In the genomic region with DNA sequence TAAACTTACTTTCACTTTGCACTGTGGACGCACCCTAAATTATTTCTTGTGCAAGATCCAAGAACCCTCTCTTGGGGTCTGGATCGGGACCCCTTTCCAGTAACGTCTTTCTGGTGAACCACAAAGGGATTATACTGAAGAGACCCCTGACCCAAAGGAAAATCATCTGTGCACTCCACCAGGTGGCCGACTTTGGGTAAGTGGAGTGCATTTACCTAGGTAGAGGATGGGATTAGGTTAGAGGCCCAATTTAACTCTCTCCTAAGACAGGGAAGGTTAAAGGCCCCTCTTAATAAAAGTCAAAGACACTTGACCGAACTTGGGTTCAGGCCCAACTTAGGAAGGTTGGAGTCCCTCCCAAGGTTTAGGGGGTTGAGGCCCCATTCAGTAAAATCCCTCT, we compare ENCODE assay signal across 35 cellular contexts.
"Had no signal": no experiment of that assay in that cellular context is flagged by ENCODE, and none has a peak within 500 bp of the region (broad histone marks: within the 10 kb centered on the region; RNA-seq: fewer than 3 reads in every experiment).

No MANE protein-coding gene starts in this region.

- H3K4me1 Mint-ChIP-seq: activated CD4-positive, alpha-beta T cell treated with anti-CD3 and anti-CD28 coated beads, Interleukin-2, amount 10 ng/mL, durations not matched to agents 24 days and 14 days; activated CD8-positive, alpha-beta memory T cell treated with anti-CD3 and anti-CD28 coated beads, Interleukin-2, amount 10 ng/mL, durations not matched to agents 7 days and 5 days; activated naive CD4-positive, alpha-beta T cell treated with anti-CD3 and anti-CD28 coated beads, Interleukin-2, amount 50 U/mL, for 24 hours had no signal

- H3K4me1 ChIP-seq: adrenal gland, body of pancreas, esophagus squamous epithelium had no signal

- ATAC-seq: activated CD4-positive, alpha-beta T cell treated with anti-CD3 and anti-CD28 coated beads for 36 hours; activated CD8-positive, alpha-beta memory T cell treated with anti-CD3 and anti-CD28 coated beads, Interleukin-2, amount 10 ng/mL, durations not matched to agents 7 days and 5 days; activated CD8-positive, alpha-beta T cell treated with anti-CD3 and anti-CD28 coated beads, Interleukin-2, amount 10 ng/mL, durations not matched to agents 7 days and 5 days; activated naive CD8-positive, alpha-beta T cell treated with anti-CD3 and anti-CD28 coated beads, Interleukin-2, amount 50 U/mL, for 24 hours; body of pancreas; effector memory CD8-positive, alpha-beta T cell; gastroesophageal sphincter; heart right ventricle; T-helper 17 cell had no signal

- H3K9me3 Mint-ChIP-seq: activated CD4-positive, alpha-beta memory T cell treated with anti-CD3 and anti-CD28 coated beads for 36 hours; activated naive CD4-positive, alpha-beta T cell treated with anti-CD3 and anti-CD28 coated beads for 36 hours; activated naive CD4-positive, alpha-beta T cell treated with anti-CD3 and anti-CD28 coated beads, Interleukin-2, amount 50 U/mL, for 24 hours; activated naive CD8-positive, alpha-beta T cell treated with anti-CD3 and anti-CD28 coated beads for 36 hours; activated T-helper 1 cell treated with anti-CD3 and anti-CD28 coated beads, Interleukin-12 subunit alpha, Interleukin-12 subunit beta, Interleukin-2, Interleukin-4 antibody, amounts not matched to agents 30 ng/mL and 10 ng/mL and 1 ng/mL, durations not matched to agents 14 hours and 24 hours and 36 hours; activated T-helper 2 cell treated with anti-CD3 and anti-CD28 coated beads, Interferon-gamma antibody, Interleukin-2, Interleukin-4, amounts not matched to agents 10 μg/mL and 5 μg/mL and 100 μg/mL, durations not matched to agents 14 hours and 24 hours and 36 hours; effector memory CD8-positive, alpha-beta T cell; T-helper 2 cell treated with Interferon-gamma antibody and Interleukin-4, amounts not matched to agents 5 μg/mL and 100 μg/mL, for 36 hours had no signal

- H3K27me3 Mint-ChIP-seq: activated CD4-positive, alpha-beta memory T cell treated with anti-CD3 and anti-CD28 coated beads for 36 hours had no signal

- H3K4me3 Mint-ChIP-seq: activated CD4-positive, alpha-beta memory T cell treated with anti-CD3 and anti-CD28 coated beads for 36 hours; activated CD4-positive, alpha-beta T cell treated with anti-CD3 and anti-CD28 coated beads for 36 hours; activated CD4-positive, alpha-beta T cell treated with anti-CD3 and anti-CD28 coated beads, Interleukin-2, amount 10 ng/mL, durations not matched to agents 24 days and 14 days; activated CD8-positive, alpha-beta memory T cell treated with anti-CD3 and anti-CD28 coated beads, Interleukin-2, amount 10 ng/mL, durations not matched to agents 7 days and 5 days; activated CD8-positive, alpha-beta T cell treated with anti-CD3 and anti-CD28 coated beads, Interleukin-2, amount 10 ng/mL, durations not matched to agents 7 days and 5 days; activated naive CD4-positive, alpha-beta T cell treated with anti-CD3 and anti-CD28 coated beads for 36 hours; activated naive CD4-positive, alpha-beta T cell treated with anti-CD3 and anti-CD28 coated beads, Interleukin-2, amount 50 U/mL, for 24 hours; activated naive CD8-positive, alpha-beta T cell treated with anti-CD3 and anti-CD28 coated beads for 36 hours; activated naive CD8-positive, alpha-beta T cell treated with anti-CD3 and anti-CD28 coated beads, Interleukin-2, amount 50 U/mL, for 24 hours; activated T-helper 1 cell treated with anti-CD3 and anti-CD28 coated beads, Interleukin-12 subunit alpha, Interleukin-12 subunit beta, Interleukin-2, Interleukin-4 antibody, amounts not matched to agents 30 ng/mL and 10 ng/mL and 1 ng/mL, durations not matched to agents 14 hours and 24 hours and 36 hours; effector memory CD8-positive, alpha-beta T cell; T-helper 17 cell; T-helper 2 cell treated with Interferon-gamma antibody and Interleukin-4, amounts not matched to agents 5 μg/mL and 100 μg/mL, for 36 hours had no signal

- H3K36me3 Mint-ChIP-seq: activated CD4-positive, alpha-beta memory T cell treated with anti-CD3 and anti-CD28 coated beads for 36 hours; activated CD8-positive, alpha-beta memory T cell treated with anti-CD3 and anti-CD28 coated beads, Interleukin-2, amount 10 ng/mL, durations not matched to agents 7 days and 5 days; activated naive CD4-positive, alpha-beta T cell treated with anti-CD3 and anti-CD28 coated beads, Interleukin-2, amount 50 U/mL, for 24 hours; activated naive CD8-positive, alpha-beta T cell treated with anti-CD3 and anti-CD28 coated beads for 36 hours had no signal

- H3K9me3 ChIP-seq: adrenal gland, body of pancreas, esophagus squamous epithelium, gastroesophageal sphincter, heart right ventricle had no signal

- H3K27me3 ChIP-seq: adrenal gland, body of pancreas, esophagus squamous epithelium, gastroesophageal sphincter, heart right ventricle had no signal

- H3K36me3 ChIP-seq: adrenal gland, esophagus squamous epithelium, gastroesophageal sphincter, heart right ventricle, WERI-Rb-1 had no signal

- DNase-seq: activated CD4-positive, alpha-beta memory T cell treated with anti-CD3 and anti-CD28 coated beads for 36 hours; activated CD4-positive, alpha-beta T cell treated with anti-CD3 and anti-CD28 coated beads for 36 hours; activated CD4-positive, alpha-beta T cell treated with anti-CD3 and anti-CD28 coated beads, Interleukin-2, amount 10 ng/mL, durations not matched to agents 24 days and 14 days; activated CD4-positive, CD25-positive, alpha-beta regulatory T cell; activated CD4-positive, CD25-positive, alpha-beta regulatory T cell treated with anti-CD3 and anti-CD28 coated beads, Interleukin-2, amount 50 U/mL, for 72 hours; activated CD8-positive, alpha-beta memory T cell treated with anti-CD3 and anti-CD28 coated beads, Interleukin-2, amount 10 ng/mL, durations not matched to agents 7 days and 5 days; activated CD8-positive, alpha-beta memory T cell treated with anti-CD3 and anti-CD28 coated beads, Interleukin-2, amount 50 U/mL, for 4 hours; activated CD8-positive, alpha-beta T cell treated with anti-CD3 and anti-CD28 coated beads, Interleukin-2, amount 10 ng/mL, durations not matched to agents 7 days and 5 days; activated effector memory CD4-positive, alpha-beta T cell treated with anti-CD3 and anti-CD28 coated beads, Interleukin-2, amount 50 U/mL, for 16 hours; activated naive CD4-positive, alpha-beta T cell treated with anti-CD3 and anti-CD28 coated beads for 36 hours; activated naive CD8-positive, alpha-beta T cell treated with anti-CD3 and anti-CD28 coated beads for 36 hours; activated naive CD8-positive, alpha-beta T cell treated with anti-CD3 and anti-CD28 coated beads, Interleukin-2, amount 50 U/mL, for 24 hours; activated T-cell treated with anti-CD3 and anti-CD28 coated beads, Interleukin-2, amount 50 U/mL, for 1 hour; activated T-cell treated with anti-CD3 and anti-CD28 coated beads, Interleukin-2, amount 50 U/mL, for 48 hours; adrenal gland; amygdala; aorta; body of pancreas; caudate nucleus; cortex of kidney; dermis blood vessel endothelial cell; effector CD4-positive, alpha-beta T cell; effector memory CD8-positive, alpha-beta T cell; esophagus squamous epithelium; foreskin melanocyte; heart right ventricle; T-helper 17 cell; T1000; WERI-Rb-1 had no signal

- H3K27ac Mint-ChIP-seq: activated CD4-positive, alpha-beta memory T cell treated with anti-CD3 and anti-CD28 coated beads for 36 hours; activated CD4-positive, alpha-beta T cell treated with anti-CD3 and anti-CD28 coated beads for 36 hours; activated CD4-positive, alpha-beta T cell treated with anti-CD3 and anti-CD28 coated beads, Interleukin-2, amount 10 ng/mL, durations not matched to agents 24 days and 14 days; activated CD8-positive, alpha-beta memory T cell treated with anti-CD3 and anti-CD28 coated beads, Interleukin-2, amount 10 ng/mL, durations not matched to agents 7 days and 5 days; activated CD8-positive, alpha-beta T cell treated with anti-CD3 and anti-CD28 coated beads, Interleukin-2, amount 10 ng/mL, durations not matched to agents 7 days and 5 days; activated naive CD4-positive, alpha-beta T cell treated with anti-CD3 and anti-CD28 coated beads for 36 hours; activated naive CD4-positive, alpha-beta T cell treated with anti-CD3 and anti-CD28 coated beads, Interleukin-2, amount 50 U/mL, for 24 hours; activated naive CD8-positive, alpha-beta T cell treated with anti-CD3 and anti-CD28 coated beads for 36 hours; activated naive CD8-positive, alpha-beta T cell treated with anti-CD3 and anti-CD28 coated beads, Interleukin-2, amount 50 U/mL, for 24 hours; activated T-helper 1 cell treated with anti-CD3 and anti-CD28 coated beads, Interleukin-12 subunit alpha, Interleukin-12 subunit beta, Interleukin-2, Interleukin-4 antibody, amounts not matched to agents 30 ng/mL and 10 ng/mL and 1 ng/mL, durations not matched to agents 14 hours and 24 hours and 36 hours; activated T-helper 2 cell treated with anti-CD3 and anti-CD28 coated beads, Interferon-gamma antibody, Interleukin-2, Interleukin-4, amounts not matched to agents 10 μg/mL and 5 μg/mL and 100 μg/mL, durations not matched to agents 14 hours and 24 hours and 36 hours; effector memory CD8-positive, alpha-beta T cell; T-helper 17 cell; T-helper 2 cell treated with Interferon-gamma antibody and Interleukin-4, amounts not matched to agents 5 μg/mL and 100 μg/mL, for 36 hours had no signal

- H3K4me3 ChIP-seq: adrenal gland, body of pancreas, esophagus squamous epithelium, gastroesophageal sphincter, heart right ventricle had no signal

- H3K27ac ChIP-seq: adrenal gland, body of pancreas, epithelial cell of prostate, esophagus squamous epithelium, heart right ventricle, WERI-Rb-1 had no signal
